In genomic region chr11:130916238-130916855, GRCh38 we compare ENCODE assay signal across 1 cellular context.
A peak's percentile ranks its signal among the peaks of the same experiment; 100 is the strongest.
TF ChIP-seq lines count a peak whose summit lies in the region.

TSS of gene SNX19 (minus strand) at chr11:130916479. CDS start at chr11:130915939, 540 bp downstream.

TF ChIP-seq in WTC11, 78 proteins besides CTCF, POLR2A, EP300 and RAD21 (continued from another document and continues in another):
- TF ChIP-seq PRDM15 (CRISPR knock-in tag; IDR thresholded peaks at IDR 0.05) = no peak
- 0 out of 2 replicates have a peak, but pooled peaks have one; percentile 20 for TF ChIP-seq ZNF416 (CRISPR knock-in tag; IDR thresholded peaks at IDR 0.05)
- no peak for TF ChIP-seq ZNF263 (CRISPR knock-in tag; IDR thresholded peaks at IDR 0.05; ENCODE audit: low read depth)
- peak; percentile 87 for TF ChIP-seq FOXP4 (CRISPR knock-in tag; IDR thresholded peaks at IDR 0.05)
- TF ChIP-seq ATF3 (CRISPR knock-in tag; conservative IDR thresholded peaks at IDR 0.05) = no peak
- peak; percentile 87 for TF ChIP-seq CREB1 (CRISPR knock-in tag; IDR thresholded peaks at IDR 0.05)
- no peak for TF ChIP-seq NFYB (CRISPR knock-in tag; conservative IDR thresholded peaks at IDR 0.05; ENCODE audit: low read depth)
- TF ChIP-seq E2F4 (CRISPR knock-in tag; IDR thresholded peaks at IDR 0.05; ENCODE audit: borderline replicate concordance, low read depth) = peak; percentile 54; the same call in 1 of the 2 replicates
- TF ChIP-seq TEAD1 (CRISPR knock-in tag; IDR thresholded peaks at IDR 0.05) = peak; percentile 41; the same call in 1 of the 2 replicates
- no peak for TF ChIP-seq ZNF512 (CRISPR knock-in tag; IDR thresholded peaks at IDR 0.05; ENCODE audit: borderline replicate concordance)
- TF ChIP-seq RELA (CRISPR knock-in tag; IDR thresholded peaks at IDR 0.05; ENCODE audit: borderline replicate concordance) = no peak; the same call in 1 of the 2 replicates
- peak; percentile 91 for TF ChIP-seq MYBL2 (CRISPR knock-in tag; IDR thresholded peaks at IDR 0.05)
- no peak for TF ChIP-seq OVOL2 (CRISPR knock-in tag; IDR thresholded peaks at IDR 0.05; ENCODE audit: borderline replicate concordance)
- peak; percentile 37; the same call in 1 of the 2 replicates for TF ChIP-seq USF1 (CRISPR knock-in tag; IDR thresholded peaks at IDR 0.05)
- no peak; the same call in 1 of the 2 replicates for TF ChIP-seq CBFB (CRISPR knock-in tag; IDR thresholded peaks at IDR 0.05; ENCODE audit: low read depth)
- no peak for TF ChIP-seq STAT6 (CRISPR knock-in tag; conservative IDR thresholded peaks at IDR 0.05; ENCODE audit: low read depth)
- peak; percentile 36 for TF ChIP-seq ZNF281 (CRISPR knock-in tag; IDR thresholded peaks at IDR 0.05)
- TF ChIP-seq JAZF1 (CRISPR knock-in tag; IDR thresholded peaks at IDR 0.05) = no peak
- no peak for TF ChIP-seq ERG (CRISPR knock-in tag; IDR thresholded peaks at IDR 0.05)
- no peak for TF ChIP-seq RORB (CRISPR knock-in tag; IDR thresholded peaks at IDR 0.05)
- 0 out of 2 replicates have a peak, but pooled peaks have one; percentile 71 for TF ChIP-seq KAT7 (CRISPR knock-in tag; IDR thresholded peaks at IDR 0.05; ENCODE audit: borderline replicate concordance)
- no peak; the same call in 1 of the 2 replicates for TF ChIP-seq ZNF671 (CRISPR knock-in tag; IDR thresholded peaks at IDR 0.05)
- peak; percentile 86 for TF ChIP-seq ZNF232 (CRISPR knock-in tag; IDR thresholded peaks at IDR 0.05)
- no peak for TF ChIP-seq HMGA2 (CRISPR knock-in tag; IDR thresholded peaks at IDR 0.05)
- no peak for TF ChIP-seq ATF2 (CRISPR knock-in tag; IDR thresholded peaks at IDR 0.05; ENCODE audit: borderline replicate concordance, low read depth)
- peak; percentile 90 for TF ChIP-seq E2F5 (CRISPR knock-in tag; IDR thresholded peaks at IDR 0.05)
- TF ChIP-seq HMGXB4 (CRISPR knock-in tag; IDR thresholded peaks at IDR 0.05) = peak; percentile 99
- peak; percentile 73; the same call in 1 of the 2 replicates for TF ChIP-seq TP53 (CRISPR knock-in tag; IDR thresholded peaks at IDR 0.05)
- no peak for TF ChIP-seq ZNF317 (CRISPR knock-in tag; IDR thresholded peaks at IDR 0.05; ENCODE audit: borderline replicate concordance, low read depth)
- TF ChIP-seq SMAD3 (CRISPR knock-in tag; IDR thresholded peaks at IDR 0.05; ENCODE audit: borderline replicate concordance) = 0 out of 2 replicates have a peak, but pooled peaks have one; percentile 39
- peak; percentile 48; the same call in 1 of the 2 replicates for TF ChIP-seq USF2 (CRISPR knock-in tag; IDR thresholded peaks at IDR 0.05)
- TF ChIP-seq GRHL2 (CRISPR knock-in tag; IDR thresholded peaks at IDR 0.05; ENCODE audit: insufficient replicate concordance, severe bottlenecking) = no peak
